In genomic region chr18:68779169-68779568, GRCh38 we compare ENCODE assay signal across 19 cellular contexts. TPM values are rescaled to one million over a fixed set of nuclear protein-coding genes. Genes with fewer than 3 reads are reported as not detected.
DNase-seq lines count a peak whose midpoint lies in the region; ATAC-seq and TF ChIP-seq lines count a peak whose summit lies in the region.
"Had no signal": no experiment of that assay in that cellular context is flagged by ENCODE, and none has a peak within 500 bp of the region (broad histone marks: within the 10 kb centered on the region; RNA-seq: fewer than 3 reads in every experiment).

No MANE protein-coding gene starts in this region.

- no peak overlapping the region for H2AFZ ChIP-seq in hepatocyte

- H3K36me3 ChIP-seq in hepatocyte (replicated peaks; ENCODE audit: insufficient read depth, low read depth) (no peaks in the 10 kb centered on the region), tibial nerve (no peaks in the 10 kb centered on the region)
- H3K36me3 ChIP-seq: stomach had no signal

- TF ChIP-seq POLR2A in tibial nerve (IDR thresholded peaks at IDR 0.05) = no peak

- TF ChIP-seq CTCF in cardiac fibroblast (IDR thresholded peaks at IDR 0.05; ENCODE audit: low read depth, low read length) (no peak), hepatocyte (IDR thresholded peaks at IDR 0.05; ENCODE audit: poor library complexity) (no peak), tibial nerve (IDR thresholded peaks at IDR 0.05) (no peak)

- peak in 1 of 2 donors; percentile 60 for TF ChIP-seq EP300 in tibial nerve (IDR thresholded peaks at IDR 0.05)

- no peaks in the 10 kb centered on the region for H3K9me2 ChIP-seq in hepatocyte (replicated peaks; ENCODE audit: insufficient read depth)

- no peaks in the 10 kb centered on the region for H4K20me1 ChIP-seq in hepatocyte (ENCODE audit: insufficient read depth, poor library complexity, severe bottlenecking)

- ATAC-seq in HG03469 (IDR thresholded peaks at IDR 0.05; ENCODE audit: unreplicated experiment) = no peak
- ATAC-seq: activated naive CD4-positive, alpha-beta T cell treated with anti-CD3 and anti-CD28 coated beads, Interleukin-2, amount 50 U/mL, for 72 hours; left ventricle myocardium superior had no signal

- no peak overlapping the region for H3K4me2 ChIP-seq in hepatocyte
- H3K4me2 ChIP-seq: KMS-11 had no signal

- DNase-seq in ELR (ENCODE audit: low read depth) (peak; percentile 19), NCI-H226 (peak; percentile 44), cardiac fibroblast (ENCODE audit: low read depth in 2 of 2) (peak; percentile 84 to 91), hepatocyte (ENCODE audit: low spot score) (peak; percentile 14), C1 segment of cervical spinal cord (lab: John Stamatoyannopoulos, UW) (no peak), tibial nerve (ENCODE audit: low spot score in 2 of 2) (no peak), ACHN (no peak)
- DNase-seq: activated CD4-positive, alpha-beta T cell treated with anti-CD3 and anti-CD28 coated beads for 1 hour; CD4-positive, CD25-positive, alpha-beta regulatory T cell; central memory CD4-positive, alpha-beta T cell; HFFc6; left ventricle myocardium superior; NCI-H1694; NCI-H524; stomach; T-helper 2 cell had no signal

- no peaks in the 10 kb centered on the region for H3K9me3 ChIP-seq in hepatocyte (ENCODE audit: low read depth)
- no peaks in the 10 kb centered on the region for H3K9me3 ChIP-seq in tibial nerve
- H3K9me3 ChIP-seq: stomach had no signal

- no peak overlapping the region for H3K27ac ChIP-seq in hepatocyte
- H3K27ac ChIP-seq in tibial nerve = no peak overlapping the region
- H3K27ac ChIP-seq: KMS-11 had no signal

- H3K4me3 ChIP-seq in cardiac fibroblast (replicated peaks in 1 of 2; ENCODE audit: low read depth in 2 of 2, low read length in 2 of 2) (no peak overlapping the region), hepatocyte (no peak overlapping the region), tibial nerve (no peak overlapping the region)
- H3K4me3 ChIP-seq: stomach had no signal

- 75% methylated on average over 3 of the region's 3 CpGs for WGBS in hepatocyte (ENCODE audit: low lambda C conversion rate, missing lambda C conversion rate)
- WGBS in tibial nerve, 2 donors = 72% methylated on average over 3 of the region's 3 CpGs

- H3K79me2 ChIP-seq in hepatocyte = no peaks in the 10 kb centered on the region

- H3K27me3 ChIP-seq in hepatocyte (no peaks in the 10 kb centered on the region), tibial nerve (no peaks in the 10 kb centered on the region)
- H3K27me3 ChIP-seq: stomach had no signal

- in situ Hi-C loops in ACHN (cut with HindIII; ENCODE audit: low pct_ligation_motif_present, low pct_unique_long_range_greater_than_20kb, low sequenced_read_pairs) = no loop called here

- no peaks in the 10 kb centered on the region for H3K4me1 ChIP-seq in hepatocyte (ENCODE audit: insufficient read depth)
- H3K4me1 ChIP-seq in tibial nerve = no peaks in the 10 kb centered on the region
- H3K4me1 ChIP-seq: stomach had no signal

RNA-seq across cellular contexts. Expression of gene CCDC102B, which starts 18.7 kb away (rescaled TPM):
- total RNA-seq in hepatocyte (3.7 and 5.4 TPM in 2 replicates), tibial nerve (10 to 100 TPM in 3 of 4 donors, 1 to 10 TPM in 1; 5.7 to 27.5 (median 15.3) TPM)
- 1.7 and 2.8 TPM in 2 replicates for polyA plus RNA-seq in hepatocyte

Comparison
In these comparisons a context has a peak if more than half of its experiments do, and no peak if none do; other contexts are left out.
1. DNase-seq: peak in ELR (single experiment), NCI-H226 (single experiment), cardiac fibroblast (2 of 2) and hepatocyte (single experiment); none in C1 segment of cervical spinal cord (0 of 14), tibial nerve (0 of 2) and ACHN (single experiment).